In the genomic region with DNA sequence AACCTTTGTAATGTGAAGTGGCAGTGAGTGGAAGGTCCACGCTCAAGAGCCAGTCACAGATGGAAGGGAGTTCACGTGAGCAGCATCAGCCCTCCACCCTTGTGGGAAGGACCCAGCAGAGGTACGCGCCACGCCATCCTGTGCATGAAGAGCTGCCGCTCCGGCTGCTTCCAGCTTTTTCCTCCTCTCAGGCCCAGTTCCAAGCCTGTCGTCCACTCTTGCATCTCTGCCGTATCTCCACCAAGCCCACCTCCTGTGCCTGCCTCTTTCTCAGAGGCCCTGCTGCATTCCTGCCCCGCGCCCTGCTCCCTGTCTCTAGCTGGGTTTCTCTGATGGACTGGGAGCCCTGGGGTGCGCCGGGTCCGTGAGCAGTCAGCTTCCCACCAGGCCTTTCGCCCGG, we compare ENCODE assay signal across 19 cellular contexts. TPM values are rescaled to one million over a fixed set of nuclear protein-coding genes. Genes with fewer than 3 reads are reported as not detected.
DNase-seq lines count a peak whose midpoint lies in the region; ATAC-seq lines count a peak whose summit lies in the region.
"Had no signal": no experiment of that assay in that cellular context is flagged by ENCODE, and none has a peak within 500 bp of the region (broad histone marks: within the 10 kb centered on the region; RNA-seq: fewer than 3 reads in every experiment).

No MANE protein-coding gene starts in this region.

- H2BK12ac ChIP-seq in trophoblast cell (ENCODE audit: low read length): no peak overlapping the region

- no peak overlapping the region for H4K91ac ChIP-seq in trophoblast cell (ENCODE audit: low read depth, low read length)

- no peak for ATAC-seq in activated naive CD4-positive, alpha-beta T cell treated with anti-CD3 and anti-CD28 coated beads, Interleukin-2, amount 50 U/mL, for 72 hours
- ATAC-seq in GM18517 (IDR thresholded peaks at IDR 0.05; ENCODE audit: unreplicated experiment) (no peak), GM21737 (IDR thresholded peaks at IDR 0.05; ENCODE audit: unreplicated experiment) (no peak)
- ATAC-seq: GM23338 had no signal

- CTCF ChIA-PET in activated naive CD4-positive, alpha-beta T cell treated with anti-CD3 and anti-CD28 coated beads for 36 hours (lab: Charles Lee): no interaction called here

- no peak for DNase-seq in activated naive CD4-positive, alpha-beta T cell treated with anti-CD3 and anti-CD28 coated beads, Interleukin-2, amount 50 U/mL, for 72 hours (ENCODE audit: low spot score in 2 of 2)
- no peak for DNase-seq in activated naive CD4-positive, alpha-beta T cell treated with anti-CD3 and anti-CD28 coated beads for 36 hours
- peak; percentile 46 for DNase-seq in G401 (ENCODE audit: low spot score)
- DNase-seq in cerebellum (ENCODE audit: low spot score): peak; percentile 19
- no peak for DNase-seq in trophoblast cell
- DNase-seq in SHP77 (lab: John Stamatoyannopoulos, UW): no peak
- DNase-seq: ACHN; CD4-positive, CD25-positive, alpha-beta regulatory T cell; DMS153; DMS79 treated with DMSO at 0.1 percent for 48 hours; EL; GDM1; H7; IMR-90 had no signal

- H3K18ac ChIP-seq in trophoblast cell (ENCODE audit: low read length): no peak overlapping the region

- H3K36me3 ChIP-seq in trophoblast cell (ENCODE audit: control insufficient read depth in 1 of 2, insufficient read depth in 2 of 2, low read length in 2 of 2): peaks cover 58 to 72% of the 10 kb centered on the region in 2 experiments

- no peak overlapping the region for H3K14ac ChIP-seq in trophoblast cell (ENCODE audit: low read length)

- H3K27me3 ChIP-seq in trophoblast cell (ENCODE audit: insufficient read depth, low read length): no peaks in the 10 kb centered on the region
- H3K27me3 ChIP-seq: BLaER1 treated with 17β-estradiol and CSF1 and Interleukin-3, amounts not matched to agents 10 nM and 100 nM had no signal

- H3K4ac ChIP-seq in trophoblast cell (ENCODE audit: low read depth, low read length): peak overlapping the region; percentile 20

- no peaks in the 10 kb centered on the region for H3K79me2 ChIP-seq in trophoblast cell (ENCODE audit: control insufficient read depth, insufficient read depth, low read length, poor library complexity)

- H2BK5ac ChIP-seq in trophoblast cell (ENCODE audit: low read depth, low read length, poor library complexity): no peak overlapping the region

- intact Hi-C loops in activated naive CD4-positive, alpha-beta T cell treated with anti-CD3 and anti-CD28 coated beads for 36 hours (cut with micrococcal nuclease): no loop called here

- no peak overlapping the region for H3K4me3 Mint-ChIP-seq in activated naive CD4-positive, alpha-beta T cell treated with anti-CD3 and anti-CD28 coated beads for 36 hours
- H3K4me3 Mint-ChIP-seq: GM23338 had no signal

- WGBS in trophoblast cell (ENCODE audit: extremely low coverage, insufficient coverage, insufficient read length): no CpG with 5 or more reads among the region's 16 CpGs

- no peak overlapping the region for H3K23ac ChIP-seq in trophoblast cell (ENCODE audit: low read length)

- no peak overlapping the region for H4K12ac ChIP-seq in trophoblast cell (ENCODE audit: low read depth, low read length)

- no peaks in the 10 kb centered on the region for H3K9me3 ChIP-seq in trophoblast cell (ENCODE audit: insufficient read depth, low read depth, low read length)
- H3K9me3 ChIP-seq: BLaER1 treated with 17β-estradiol and CSF1 and Interleukin-3, amounts not matched to agents 10 nM and 100 nM had no signal

- in situ Hi-C loops in G401 (cut with HindIII; ENCODE audit: low sequenced_read_pairs): no loop called here

- H4K8ac ChIP-seq in trophoblast cell (ENCODE audit: low read depth, low read length): no peak overlapping the region

- no peaks in the 10 kb centered on the region for H3K79me1 ChIP-seq in trophoblast cell (ENCODE audit: low read length)

- peak overlapping the region; percentile 14 to 65 for H3K27ac Mint-ChIP-seq in activated naive CD4-positive, alpha-beta T cell treated with anti-CD3 and anti-CD28 coated beads, Interleukin-2, amount 50 U/mL, for 72 hours
- no peak overlapping the region for H3K27ac Mint-ChIP-seq in activated naive CD4-positive, alpha-beta T cell treated with anti-CD3 and anti-CD28 coated beads for 36 hours
- H3K27ac Mint-ChIP-seq: GM23338 had no signal

- no peak overlapping the region for H2AFZ ChIP-seq in trophoblast cell (ENCODE audit: insufficient read depth, low read length, poor library complexity)
- H2AFZ ChIP-seq: GM23338 had no signal

- H3K4me1 ChIP-seq in trophoblast cell (ENCODE audit: control insufficient read depth in 1 of 2, insufficient read depth in 2 of 2, low read length in 2 of 2): no peaks in the 10 kb centered on the region

- H3K9ac ChIP-seq in trophoblast cell (ENCODE audit: low read length): no peak overlapping the region

- H3K4me3 ChIP-seq in trophoblast cell (ENCODE audit: low read depth, low read length): no peak overlapping the region
- H3K4me3 ChIP-seq: BLaER1 treated with 17β-estradiol and CSF1 and Interleukin-3, amounts not matched to agents 10 nM and 100 nM; GM23338 had no signal

- no peak overlapping the region for H3K27ac ChIP-seq in trophoblast cell (ENCODE audit: low read depth, low read length)
- H3K27ac ChIP-seq: BLaER1 treated with 17β-estradiol and CSF1 and Interleukin-3, amounts not matched to agents 10 nM and 100 nM had no signal

- H3K36me3 Mint-ChIP-seq in activated naive CD4-positive, alpha-beta T cell treated with anti-CD3 and anti-CD28 coated beads, Interleukin-2, amount 50 U/mL, for 72 hours: peaks cover 7% of the 10 kb centered on the region in 2 donors
- peaks cover 22% of the 10 kb centered on the region for H3K36me3 Mint-ChIP-seq in activated naive CD4-positive, alpha-beta T cell treated with anti-CD3 and anti-CD28 coated beads for 36 hours (ENCODE audit: low read depth)

- H3K4me2 ChIP-seq in trophoblast cell (ENCODE audit: low read length): no peak overlapping the region
- H3K4me2 ChIP-seq: BLaER1 treated with 17β-estradiol and CSF1 and Interleukin-3, amounts not matched to agents 10 nM and 100 nM; GM23338 had no signal

- no peaks in the 10 kb centered on the region for H3K9me3 Mint-ChIP-seq in activated naive CD4-positive, alpha-beta T cell treated with anti-CD3 and anti-CD28 coated beads, Interleukin-2, amount 50 U/mL, for 72 hours
- no peaks in the 10 kb centered on the region for H3K9me3 Mint-ChIP-seq in activated naive CD4-positive, alpha-beta T cell treated with anti-CD3 and anti-CD28 coated beads for 36 hours
- H3K9me3 Mint-ChIP-seq: CD4-positive, CD25-positive, alpha-beta regulatory T cell; GM23338 had no signal

- H2AK5ac ChIP-seq in trophoblast cell (ENCODE audit: low read length): no peak overlapping the region

- peaks cover 57% of the 10 kb centered on the region for H3K4me1 Mint-ChIP-seq in activated naive CD4-positive, alpha-beta T cell treated with anti-CD3 and anti-CD28 coated beads for 36 hours (ENCODE audit: low read depth)
- H3K4me1 Mint-ChIP-seq: GM23338 had no signal

- H2BK120ac ChIP-seq in trophoblast cell (ENCODE audit: insufficient read depth, low read length, poor library complexity): no peak overlapping the region

- H3K27me3 Mint-ChIP-seq in activated naive CD4-positive, alpha-beta T cell treated with anti-CD3 and anti-CD28 coated beads for 36 hours (ENCODE audit: low read depth): no peaks in the 10 kb centered on the region
- H3K27me3 Mint-ChIP-seq: CD4-positive, CD25-positive, alpha-beta regulatory T cell had no signal

RNA-seq across cellular contexts. Expression of gene ZC3H18, which starts 10.2 kb away (rescaled TPM):
- 10 to 100 TPM; 70.3 to 71.9 TPM for total RNA-seq in activated naive CD4-positive, alpha-beta T cell treated with anti-CD3 and anti-CD28 coated beads, Interleukin-2, amount 50 U/mL, for 72 hours
- 10 to 100 TPM; 55.8 to 58.5 TPM for total RNA-seq in activated naive CD4-positive, alpha-beta T cell treated with anti-CD3 and anti-CD28 coated beads for 36 hours
- total RNA-seq in G401 (2014; rRNA removed; shearing (Covaris generic)): 25.8 and 48.9 TPM in 2 replicates
- 17.9 TPM for total RNA-seq in cerebellum
- polyA plus RNA-seq in trophoblast cell (2013): 35.5 and 35.7 TPM in 2 replicates

RNA-seq across cellular contexts. Expression of gene IL17C, which starts 58.0 kb away (rescaled TPM):
- total RNA-seq in activated naive CD4-positive, alpha-beta T cell treated with anti-CD3 and anti-CD28 coated beads, Interleukin-2, amount 50 U/mL, for 72 hours: not detected
- total RNA-seq in activated naive CD4-positive, alpha-beta T cell treated with anti-CD3 and anti-CD28 coated beads for 36 hours: not detected
- 0.43 TPM in 1 of 2 replicates, not detected in the other for total RNA-seq in G401 (2014; rRNA removed; shearing (Covaris generic))
- total RNA-seq in cerebellum: not detected
- polyA plus RNA-seq in trophoblast cell (2013): 0.44 and 0.49 TPM in 2 replicates
- total RNA-seq: A172, IMR-90 had no signal
- polyA plus RNA-seq: CD4-positive, CD25-positive, alpha-beta regulatory T cell had no signal

Comparison
In these comparisons a context has a peak if more than half of its experiments do, and no peak if none do; other contexts are left out.
1. DNase-seq: peak in G401 (single experiment) and cerebellum (single experiment); none in activated naive CD4-positive, alpha-beta T cell treated with anti-CD3 and anti-CD28 coated beads, Interleukin-2, amount 50 U/mL, for 72 hours (0 of 2), activated naive CD4-positive, alpha-beta T cell treated with anti-CD3 and anti-CD28 coated beads for 36 hours (single experiment), trophoblast cell (0 of 2) and SHP77 (0 of 2).